Comparison of ENCODE assay signal across 8 cellular contexts in genomic region chr19:531753-532571, GRCh38. TPM values are rescaled to one million over a fixed set of nuclear protein-coding genes. Genes with fewer than 3 reads are reported as not detected.
DNase-seq lines count a peak whose midpoint lies in the region; ATAC-seq and TF ChIP-seq lines count a peak whose summit lies in the region.

CDC34 (plus strand) TSS chr19:531760; CDS start chr19:531932, 172 bp downstream.

- no peaks in the 10 kb centered on the region for H3K36me3 Mint-ChIP-seq in neural crest cell (ENCODE audit: low read depth)

- TF ChIP-seq CTCF in esophagus squamous epithelium (IDR thresholded peaks at IDR 0.05) (no peak), neural crest cell (conservative IDR thresholded peaks at IDR 0.05) (no peak)

- peak within 1 kb of the TSS; percentile 93 to 99 (median 97) for H3K4me3 ChIP-seq in esophagus squamous epithelium

- H3K27ac ChIP-seq in esophagus squamous epithelium, result peak within 1 kb of the TSS; percentile 95 to 99 (median 97)

- H3K27ac Mint-ChIP-seq in neural crest cell (ENCODE audit: unreplicated experiment), result peak within 1 kb of the TSS; percentile 75

- no peak for DNase-seq in T-helper 2 cell
- no peak for DNase-seq in esophagus squamous epithelium (lab: John Stamatoyannopoulos, UW)
- no peak for DNase-seq in neural crest cell (ENCODE audit: low read depth, low spot score)
- no peak for DNase-seq in DMS114 treated with DMSO at 0.1 percent for 48 hours (lab: John Stamatoyannopoulos, UW; ENCODE audit: unreplicated experiment)
- no peak for DNase-seq in LoVo (ENCODE audit: low spot score)

- H3K4me3 Mint-ChIP-seq in neural crest cell, result peak within 1 kb of the TSS; percentile 91

- TF ChIP-seq POLR2A in esophagus squamous epithelium (IDR thresholded peaks at IDR 0.05), result peak in 2 of 4 donors; percentile 54 to 56

- no peaks in the 10 kb centered on the region for H3K9me3 ChIP-seq in esophagus squamous epithelium

- H3K27me3 ChIP-seq in esophagus squamous epithelium, result peaks cover 0 to 4% (median 1%) of the 10 kb centered on the region in 4 donors

- H3K27me3 Mint-ChIP-seq in neural crest cell (ENCODE audit: low read depth), result no peaks in the 10 kb centered on the region

- H3K36me3 ChIP-seq in esophagus squamous epithelium, result peaks cover 12 to 20% (median 12%) of the 10 kb centered on the region in 3 donors

- H3K9me3 Mint-ChIP-seq in neural crest cell, result no peaks in the 10 kb centered on the region

- ATAC-seq in HG02852 (IDR thresholded peaks at IDR 0.05; ENCODE audit: unreplicated experiment) (peak; percentile 31), SK-N-SH treated with all-trans-retinoic acid at 6 μM for 48 hours (peak; percentile 23)

- intact Hi-C loops in T-helper 2 cell treated with Interferon-gamma antibody and Interleukin-4, amounts not matched to agents 100 ng/mL and 5 ng/mL, for 36 hours (cut with micrococcal nuclease), result loop anchor here (1.0 to 2.0 kb wide), 2 partner anchors 21 to 41 kb away; partner anchors contain the start of gene BSG
- intact Hi-C loops in esophagus squamous epithelium (cut with DNase I), result no loop called here

- peaks cover 10% of the 10 kb centered on the region for H3K4me1 Mint-ChIP-seq in neural crest cell

- peaks cover 22 to 44% (median 23%) of the 10 kb centered on the region in 3 donors for H3K4me1 ChIP-seq in esophagus squamous epithelium

- 0 to 3% methylated on average over 2 to 15 of the region's 84 CpGs for WGBS in esophagus squamous epithelium, 2 donors

TF ChIP-seq in SK-N-SH treated with all-trans-retinoic acid at 6 μM for 48 hours, 23 proteins besides CTCF, POLR2A, EP300 and RAD21:
- no peak for TF ChIP-seq TOX (CRISPR knock-in tag; IDR thresholded peaks at IDR 0.05; ENCODE audit: borderline replicate concordance)
- TF ChIP-seq RARB (CRISPR knock-in tag; IDR thresholded peaks at IDR 0.05), result no peak
- no peak for TF ChIP-seq ZC3H10 (CRISPR knock-in tag; IDR thresholded peaks at IDR 0.05)
- TF ChIP-seq ZNF70 (CRISPR knock-in tag; IDR thresholded peaks at IDR 0.05), result no peak
- TF ChIP-seq PPARA (CRISPR knock-in tag; IDR thresholded peaks at IDR 0.05; ENCODE audit: borderline replicate concordance), result no peak
- no peak for TF ChIP-seq POU6F1 (CRISPR knock-in tag; IDR thresholded peaks at IDR 0.05; ENCODE audit: borderline replicate concordance, low read depth)
- no peak for TF ChIP-seq OSR1 (CRISPR knock-in tag; IDR thresholded peaks at IDR 0.05)

RNA-seq across cellular contexts. Expression of gene CDC34, which starts in this region (rescaled TPM):
- 39.8 and 43.5 TPM in 2 replicates for total RNA-seq in T-helper 2 cell treated with Interferon-gamma antibody and Interleukin-4, amounts not matched to agents 100 ng/mL and 5 ng/mL, for 36 hours
- total RNA-seq in esophagus squamous epithelium (10 to 100 TPM; 33.5 to 53.5 (median 34.5) TPM), neural crest cell (106 and 111 TPM in 2 replicates)
